In the genomic region with DNA sequence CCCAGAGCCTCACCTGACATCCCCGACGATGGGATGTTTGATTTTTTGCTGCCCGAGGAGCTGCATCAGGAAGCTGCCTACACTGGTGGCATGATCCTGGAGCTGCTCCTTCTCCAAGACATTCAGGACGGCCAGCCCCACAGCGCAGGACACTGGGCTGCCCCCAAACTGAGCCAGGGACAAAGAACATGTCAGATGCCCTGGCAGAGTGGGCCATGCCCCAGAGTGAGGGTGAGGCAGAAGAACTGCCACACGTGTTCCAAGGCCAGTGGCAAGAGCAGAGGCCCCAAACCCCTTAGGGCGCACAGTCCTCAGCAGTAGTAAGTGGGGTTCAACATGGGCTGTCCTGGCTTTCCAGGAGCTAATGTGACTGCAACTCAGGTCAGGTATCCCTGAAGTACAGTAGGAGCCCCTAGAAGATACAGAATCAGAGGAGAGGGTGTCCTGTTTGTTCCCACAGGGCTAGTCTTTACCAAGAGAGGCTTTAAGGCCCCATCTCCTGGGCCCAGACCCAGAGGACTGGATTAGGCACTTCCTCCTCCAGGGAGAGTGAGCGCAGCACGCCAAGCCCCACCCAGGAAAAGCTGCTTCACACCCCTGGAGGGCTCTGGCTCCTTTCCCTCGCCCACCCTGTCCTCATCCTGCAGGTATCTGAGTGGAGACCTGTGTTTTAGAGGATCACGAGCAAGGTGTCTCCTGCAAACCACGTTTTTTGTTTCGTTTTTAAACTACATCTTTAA, we compare ENCODE assay signal across 13 cellular contexts. TPM values are rescaled to one million over a fixed set of nuclear protein-coding genes. Genes with fewer than 3 reads are reported as not detected.
DNase-seq lines count a peak whose midpoint lies in the region; ATAC-seq and TF ChIP-seq lines count a peak whose summit lies in the region.
"Had no signal": no experiment of that assay in that cellular context is flagged by ENCODE, and none has a peak within 500 bp of the region (broad histone marks: within the 10 kb centered on the region; RNA-seq: fewer than 3 reads in every experiment).

No MANE protein-coding gene starts in this region.

- no peaks in the 10 kb centered on the region for H3K9me3 Mint-ChIP-seq in CD4-positive, alpha-beta T cell
- no peaks in the 10 kb centered on the region for H3K9me3 Mint-ChIP-seq in memory B cell
- H3K9me3 Mint-ChIP-seq: effector memory CD8-positive, alpha-beta T cell had no signal

- CTCF ChIA-PET in CD4-positive, alpha-beta T cell (lab: Charles Lee): no interaction called here

- no peak overlapping the region for H3K4me3 Mint-ChIP-seq in CD4-positive, alpha-beta T cell
- H3K4me3 Mint-ChIP-seq in memory B cell: no peak overlapping the region
- H3K4me3 Mint-ChIP-seq: effector memory CD8-positive, alpha-beta T cell had no signal

- TF ChIP-seq CTCF in 22Rv1 (IDR thresholded peaks at IDR 0.05) (no peak), SU-DHL-6 (IDR thresholded peaks at IDR 0.05; ENCODE audit: insufficient read depth, low read length, poor library complexity, severe bottlenecking) (no peak)
- no peak for TF ChIP-seq CTCF in CD4-positive, alpha-beta T cell (IDR thresholded peaks at IDR 0.05)

- H2AFZ ChIP-seq in SU-DHL-6 (ENCODE audit: low read depth, low read length, severe bottlenecking): no peak overlapping the region

- POLR2A ChIA-PET in CD4-positive, alpha-beta T cell (lab: Charles Lee): interaction anchor here (1.0 to 2.0 kb wide), 2 partner anchors 11 to 30 kb away, joined by 3 to 14 read pairs; a partner anchor contains a TSS

- in situ Hi-C loops in ACHN (cut with HindIII; ENCODE audit: low pct_ligation_motif_present, low pct_unique_long_range_greater_than_20kb, low sequenced_read_pairs): no loop called here

- ATAC-seq in CD4-positive, alpha-beta T cell (ENCODE audit: poor library complexity): no peak
- ATAC-seq in memory B cell (ENCODE audit: low read depth) (no peak), GM21367 (IDR thresholded peaks at IDR 0.05; ENCODE audit: unreplicated experiment) (no peak)
- ATAC-seq: effector memory CD8-positive, alpha-beta T cell had no signal

- no peak overlapping the region for H3K4me2 ChIP-seq in SU-DHL-6 (ENCODE audit: low read depth, low read length, poor library complexity, severe bottlenecking)

- peaks cover 16% of the 10 kb centered on the region for H3K36me3 ChIP-seq in SU-DHL-6 (ENCODE audit: low read length)

- no peaks in the 10 kb centered on the region for H3K27me3 Mint-ChIP-seq in CD4-positive, alpha-beta T cell
- no peaks in the 10 kb centered on the region for H3K27me3 Mint-ChIP-seq in memory B cell
- H3K27me3 Mint-ChIP-seq: effector memory CD8-positive, alpha-beta T cell had no signal

- H3K9me2 ChIP-seq in SU-DHL-6 (replicated peaks; ENCODE audit: insufficient read depth, low read length): no peaks in the 10 kb centered on the region

- no peaks in the 10 kb centered on the region for H3K27me3 ChIP-seq in CD4-positive, alpha-beta T cell (ENCODE audit: control insufficient read depth, insufficient read depth, low read length)
- H3K27me3 ChIP-seq in SU-DHL-6 (ENCODE audit: low read length): no peaks in the 10 kb centered on the region

- H3K27ac ChIP-seq in 22Rv1 (0 out of 2 replicates have a peak overlapping the region, but pooled peaks have one; percentile 10), SU-DHL-6 (ENCODE audit: low read depth, low read length) (peak overlapping the region; percentile 56)
- H3K27ac ChIP-seq in CD4-positive, alpha-beta T cell (ENCODE audit: low read depth, low read length): no peak overlapping the region

- no peak for DNase-seq in CD4-positive, alpha-beta T cell
- DNase-seq in memory B cell (ENCODE audit: low spot score in 2 of 2): no peak
- DNase-seq in ACHN: no peak
- DNase-seq in NCI-H1436 treated with DMSO at 0.1 percent for 48 hours (lab: John Stamatoyannopoulos, UW): no peak
- no peak for DNase-seq in SK-N-DZ (ENCODE audit: low spot score)
- DNase-seq: effector memory CD8-positive, alpha-beta T cell; NCI-H1417 treated with DMSO at 0.1 percent for 48 hours; NCI-H446 treated with DMSO at 0.1 percent for 48 hours; RPMI8226 had no signal

- H3K9ac ChIP-seq in SU-DHL-6 (ENCODE audit: low read length): no peak overlapping the region

- intact Hi-C loops in CD4-positive, alpha-beta T cell (cut with DNase I, micrococcal nuclease): no loop called here

- H3K4me1 Mint-ChIP-seq in CD4-positive, alpha-beta T cell (ENCODE audit: low read depth): peaks cover 1% of the 10 kb centered on the region
- peaks cover 15% of the 10 kb centered on the region for H3K4me1 Mint-ChIP-seq in memory B cell

- H3K9me3 ChIP-seq in CD4-positive, alpha-beta T cell (ENCODE audit: control insufficient read depth, low read length): no peaks in the 10 kb centered on the region
- no peaks in the 10 kb centered on the region for H3K9me3 ChIP-seq in SU-DHL-6 (ENCODE audit: insufficient read depth, low read length)

- H3K27ac Mint-ChIP-seq in CD4-positive, alpha-beta T cell: peak overlapping the region; percentile 6
- H3K27ac Mint-ChIP-seq in memory B cell: peak overlapping the region; percentile 40

- H3F3A ChIP-seq in SU-DHL-6 (ENCODE audit: insufficient read depth): peaks cover 69% of the 10 kb centered on the region

- H3K4me3 ChIP-seq in SU-DHL-6 (ENCODE audit: insufficient read depth, low read length, poor library complexity, severe bottlenecking): no peak overlapping the region

- H3K79me2 ChIP-seq in SU-DHL-6 (ENCODE audit: insufficient read depth, low read length): no peaks in the 10 kb centered on the region

- peaks cover 85% of the 10 kb centered on the region for H3K36me3 Mint-ChIP-seq in CD4-positive, alpha-beta T cell (ENCODE audit: low read depth)
- H3K36me3 Mint-ChIP-seq in memory B cell: peaks cover 18% of the 10 kb centered on the region

- no peaks in the 10 kb centered on the region; the same call in 1 of the 2 replicates for H4K20me1 ChIP-seq in SU-DHL-6 (ENCODE audit: low read depth, low read length)

RNA-seq across cellular contexts. Expression of a gene that starts 11.1 kb away (rescaled TPM):
- total RNA-seq in CD4-positive, alpha-beta T cell: 10 to 100 TPM; 63.6 to 68.9 TPM
- polyA plus RNA-seq in SK-N-DZ (2014; cell fraction: cytosol; rRNA removed): 198 and 227 TPM in 2 replicates
- polyA plus RNA-seq in SK-N-DZ (2014; cell fraction: nucleus; rRNA removed): 117 and 183 TPM in 2 replicates

RNA-seq across cellular contexts. Expression of a gene that starts 17.2 kb away (rescaled TPM):
- 10 to 100 TPM; 90.9 to 92.8 TPM for total RNA-seq in CD4-positive, alpha-beta T cell
- 6.3 and 6.7 TPM in 2 replicates for polyA plus RNA-seq in SK-N-DZ (2014; cell fraction: cytosol; rRNA removed)
- polyA plus RNA-seq in SK-N-DZ (2014; cell fraction: nucleus; rRNA removed): 45.2 and 56.1 TPM in 2 replicates

RNA-seq across cellular contexts. Expression of a gene that starts 28.3 kb away (rescaled TPM):
- total RNA-seq in CD4-positive, alpha-beta T cell: not detected
- polyA plus RNA-seq in SK-N-DZ (2014; cell fraction: cytosol; rRNA removed): not detected in 2 replicates
- polyA plus RNA-seq in SK-N-DZ (2014; cell fraction: nucleus; rRNA removed): not detected in 2 replicates
- total RNA-seq: frontal cortex had no signal
